10 cellular contexts compared by ENCODE assay signal in genomic region chr9:3746296-3747275, GRCh38.
A peak's percentile ranks its signal among the peaks of the same experiment; 100 is the strongest.
DNase-seq lines count a peak whose midpoint lies in the region; ATAC-seq and TF ChIP-seq lines count a peak whose summit lies in the region.
"Had no signal": no experiment of that assay in that cellular context is flagged by ENCODE, and none has a peak within 500 bp of the region (broad histone marks: within the 10 kb centered on the region; RNA-seq: fewer than 3 reads in every experiment).

No MANE protein-coding gene starts in this region.

- POLR2A ChIA-PET in MCF 10A (lab: Yijun Ruan, JAX): interaction anchor here (0.7 to 1.0 kb wide), 3 partner anchors 9 to 386 kb away, joined by 3 to 4 read pairs (median 3); partner anchors contain the start of gene RFX3

- no peaks in the 10 kb centered on the region for H3K27me3 Mint-ChIP-seq in MCF 10A (ENCODE audit: insufficient read depth, unreplicated experiment)

- peaks cover 24% of the 10 kb centered on the region for H3K4me1 Mint-ChIP-seq in MCF 10A (ENCODE audit: insufficient read depth, unreplicated experiment)

- peak overlapping the region; percentile 52 for H3K27ac Mint-ChIP-seq in MCF 10A (ENCODE audit: low read depth, unreplicated experiment)

- CTCF ChIA-PET in MCF 10A (lab: Yijun Ruan, JAX): interaction anchor here (0.7 to 1.4 kb wide), 3 partner anchors 48 to 487 kb away, joined by 3 read pairs; no protein-coding TSS in a partner anchor

- BruUV-seq in MCF 10A (replicated peaks; lab: Mats Ljungman, UMichigan): no TSS peak

- H3K36me3 Mint-ChIP-seq in MCF 10A (ENCODE audit: insufficient read depth, unreplicated experiment): no peaks in the 10 kb centered on the region

- intact Hi-C loops in MCF 10A (cut with micrococcal nuclease) (no loop called here), sciatic nerve (cut with DNase I) (no loop called here)

- no peak overlapping the region for H3K4me3 Mint-ChIP-seq in MCF 10A (ENCODE audit: unreplicated experiment)

- ATAC-seq in GM18511 (IDR thresholded peaks at IDR 0.05; ENCODE audit: unreplicated experiment) (peak; percentile 77), sciatic nerve (peak; percentile 74), GM18909 (IDR thresholded peaks at IDR 0.05; ENCODE audit: poor library complexity, unreplicated experiment) (no peak)

- H3K9me3 Mint-ChIP-seq in MCF 10A (ENCODE audit: unreplicated experiment): no peaks in the 10 kb centered on the region

- TF ChIP-seq CTCF in MCF 10A (IDR thresholded peaks at IDR 0.05; ENCODE audit: unreplicated experiment): no peak

- DNase-seq in M059J (ENCODE audit: low read depth): peak; percentile 98
- DNase-seq in MCF 10A (ENCODE audit: unreplicated experiment): peak; percentile 92
- DNase-seq in sciatic nerve (ENCODE audit: low spot score): no peak
- DNase-seq in NCI-H128 (lab: John Stamatoyannopoulos, UW; ENCODE audit: unreplicated experiment): no peak
- DNase-seq in mucosa of gallbladder (ENCODE audit: low spot score): no peak
- DNase-seq in NCI-H2196 (lab: John Stamatoyannopoulos, UW; ENCODE audit: unreplicated experiment): no peak
- DNase-seq: KBM-7, occipital lobe had no signal

Comparison
In these comparisons a context has a peak if more than half of its experiments do, and no peak if none do; other contexts are left out.
1. DNase-seq: peak in M059J (single experiment) and MCF 10A (single experiment); none in sciatic nerve (single experiment), NCI-H128 (single experiment), mucosa of gallbladder (single experiment) and NCI-H2196 (single experiment).